1 cellular context compared by ENCODE assay signal in the genomic region with DNA sequence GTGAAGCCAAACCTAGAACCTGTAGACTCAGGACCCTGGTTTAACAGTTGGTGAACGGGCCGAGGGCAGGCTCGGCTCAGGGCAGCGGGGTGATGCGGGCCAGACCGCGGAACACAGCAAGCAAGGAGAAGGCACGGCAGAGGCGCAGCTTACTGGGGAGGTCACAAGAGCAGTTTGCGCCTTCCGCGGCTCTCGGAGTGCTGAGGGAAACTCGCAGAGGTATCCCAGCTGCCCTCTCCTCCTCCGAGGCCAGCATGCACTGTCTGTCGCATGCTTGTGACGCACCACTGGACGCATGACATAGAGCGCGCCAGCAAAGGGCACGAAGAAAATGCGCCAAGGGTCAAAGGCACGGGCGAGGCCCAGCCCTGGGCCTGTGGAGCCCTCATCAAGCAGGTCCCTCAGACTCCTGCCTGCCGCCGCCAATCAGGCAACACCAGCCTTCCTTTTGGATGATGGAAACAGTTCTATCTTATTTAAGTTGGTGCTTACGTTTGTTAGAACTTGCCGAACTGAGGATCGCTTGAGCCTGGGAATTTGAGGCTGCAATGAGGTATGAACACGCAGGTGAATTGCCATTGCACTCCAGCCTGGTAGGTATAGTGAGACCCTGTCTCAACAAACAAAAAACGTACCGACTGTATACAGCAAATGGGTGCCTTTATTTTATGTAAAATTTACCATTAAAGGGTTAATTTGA.
TF ChIP-seq lines count a peak whose summit lies in the region.

No MANE protein-coding gene starts in this region.

TF ChIP-seq in K562, 482 proteins besides CTCF, POLR2A, EP300 and RAD21 (continued from another document):
- TF ChIP-seq, protein P1, sequence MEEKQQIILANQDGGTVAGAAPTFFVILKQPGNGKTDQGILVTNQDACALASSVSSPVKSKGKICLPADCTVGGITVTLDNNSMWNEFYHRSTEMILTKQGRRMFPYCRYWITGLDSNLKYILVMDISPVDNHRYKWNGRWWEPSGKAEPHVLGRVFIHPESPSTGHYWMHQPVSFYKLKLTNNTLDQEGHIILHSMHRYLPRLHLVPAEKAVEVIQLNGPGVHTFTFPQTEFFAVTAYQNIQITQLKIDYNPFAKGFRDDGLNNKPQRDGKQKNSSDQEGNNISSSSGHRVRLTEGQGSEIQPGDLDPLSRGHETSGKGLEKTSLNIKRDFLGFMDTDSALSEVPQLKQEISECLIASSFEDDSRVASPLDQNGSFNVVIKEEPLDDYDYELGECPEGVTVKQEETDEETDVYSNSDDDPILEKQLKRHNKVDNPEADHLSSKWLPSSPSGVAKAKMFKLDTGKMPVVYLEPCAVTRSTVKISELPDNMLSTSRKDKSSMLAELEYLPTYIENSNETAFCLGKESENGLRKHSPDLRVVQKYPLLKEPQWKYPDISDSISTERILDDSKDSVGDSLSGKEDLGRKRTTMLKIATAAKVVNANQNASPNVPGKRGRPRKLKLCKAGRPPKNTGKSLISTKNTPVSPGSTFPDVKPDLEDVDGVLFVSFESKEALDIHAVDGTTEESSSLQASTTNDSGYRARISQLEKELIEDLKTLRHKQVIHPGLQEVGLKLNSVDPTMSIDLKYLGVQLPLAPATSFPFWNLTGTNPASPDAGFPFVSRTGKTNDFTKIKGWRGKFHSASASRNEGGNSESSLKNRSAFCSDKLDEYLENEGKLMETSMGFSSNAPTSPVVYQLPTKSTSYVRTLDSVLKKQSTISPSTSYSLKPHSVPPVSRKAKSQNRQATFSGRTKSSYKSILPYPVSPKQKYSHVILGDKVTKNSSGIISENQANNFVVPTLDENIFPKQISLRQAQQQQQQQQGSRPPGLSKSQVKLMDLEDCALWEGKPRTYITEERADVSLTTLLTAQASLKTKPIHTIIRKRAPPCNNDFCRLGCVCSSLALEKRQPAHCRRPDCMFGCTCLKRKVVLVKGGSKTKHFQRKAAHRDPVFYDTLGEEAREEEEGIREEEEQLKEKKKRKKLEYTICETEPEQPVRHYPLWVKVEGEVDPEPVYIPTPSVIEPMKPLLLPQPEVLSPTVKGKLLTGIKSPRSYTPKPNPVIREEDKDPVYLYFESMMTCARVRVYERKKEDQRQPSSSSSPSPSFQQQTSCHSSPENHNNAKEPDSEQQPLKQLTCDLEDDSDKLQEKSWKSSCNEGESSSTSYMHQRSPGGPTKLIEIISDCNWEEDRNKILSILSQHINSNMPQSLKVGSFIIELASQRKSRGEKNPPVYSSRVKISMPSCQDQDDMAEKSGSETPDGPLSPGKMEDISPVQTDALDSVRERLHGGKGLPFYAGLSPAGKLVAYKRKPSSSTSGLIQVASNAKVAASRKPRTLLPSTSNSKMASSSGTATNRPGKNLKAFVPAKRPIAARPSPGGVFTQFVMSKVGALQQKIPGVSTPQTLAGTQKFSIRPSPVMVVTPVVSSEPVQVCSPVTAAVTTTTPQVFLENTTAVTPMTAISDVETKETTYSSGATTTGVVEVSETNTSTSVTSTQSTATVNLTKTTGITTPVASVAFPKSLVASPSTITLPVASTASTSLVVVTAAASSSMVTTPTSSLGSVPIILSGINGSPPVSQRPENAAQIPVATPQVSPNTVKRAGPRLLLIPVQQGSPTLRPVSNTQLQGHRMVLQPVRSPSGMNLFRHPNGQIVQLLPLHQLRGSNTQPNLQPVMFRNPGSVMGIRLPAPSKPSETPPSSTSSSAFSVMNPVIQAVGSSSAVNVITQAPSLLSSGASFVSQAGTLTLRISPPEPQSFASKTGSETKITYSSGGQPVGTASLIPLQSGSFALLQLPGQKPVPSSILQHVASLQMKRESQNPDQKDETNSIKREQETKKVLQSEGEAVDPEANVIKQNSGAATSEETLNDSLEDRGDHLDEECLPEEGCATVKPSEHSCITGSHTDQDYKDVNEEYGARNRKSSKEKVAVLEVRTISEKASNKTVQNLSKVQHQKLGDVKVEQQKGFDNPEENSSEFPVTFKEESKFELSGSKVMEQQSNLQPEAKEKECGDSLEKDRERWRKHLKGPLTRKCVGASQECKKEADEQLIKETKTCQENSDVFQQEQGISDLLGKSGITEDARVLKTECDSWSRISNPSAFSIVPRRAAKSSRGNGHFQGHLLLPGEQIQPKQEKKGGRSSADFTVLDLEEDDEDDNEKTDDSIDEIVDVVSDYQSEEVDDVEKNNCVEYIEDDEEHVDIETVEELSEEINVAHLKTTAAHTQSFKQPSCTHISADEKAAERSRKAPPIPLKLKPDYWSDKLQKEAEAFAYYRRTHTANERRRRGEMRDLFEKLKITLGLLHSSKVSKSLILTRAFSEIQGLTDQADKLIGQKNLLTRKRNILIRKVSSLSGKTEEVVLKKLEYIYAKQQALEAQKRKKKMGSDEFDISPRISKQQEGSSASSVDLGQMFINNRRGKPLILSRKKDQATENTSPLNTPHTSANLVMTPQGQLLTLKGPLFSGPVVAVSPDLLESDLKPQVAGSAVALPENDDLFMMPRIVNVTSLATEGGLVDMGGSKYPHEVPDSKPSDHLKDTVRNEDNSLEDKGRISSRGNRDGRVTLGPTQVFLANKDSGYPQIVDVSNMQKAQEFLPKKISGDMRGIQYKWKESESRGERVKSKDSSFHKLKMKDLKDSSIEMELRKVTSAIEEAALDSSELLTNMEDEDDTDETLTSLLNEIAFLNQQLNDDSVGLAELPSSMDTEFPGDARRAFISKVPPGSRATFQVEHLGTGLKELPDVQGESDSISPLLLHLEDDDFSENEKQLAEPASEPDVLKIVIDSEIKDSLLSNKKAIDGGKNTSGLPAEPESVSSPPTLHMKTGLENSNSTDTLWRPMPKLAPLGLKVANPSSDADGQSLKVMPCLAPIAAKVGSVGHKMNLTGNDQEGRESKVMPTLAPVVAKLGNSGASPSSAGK (IDR thresholded peaks at IDR 0.05), result peak; percentile 43; the same call in 1 of the 2 replicates
